In genomic region chr21:29704719-29705118, GRCh38 we compare ENCODE assay signal across 17 cellular contexts.
DNase-seq lines count a peak whose midpoint lies in the region; ATAC-seq and TF ChIP-seq lines count a peak whose summit lies in the region.
"Had no signal": no experiment of that assay in that cellular context is flagged by ENCODE, and none has a peak within 500 bp of the region (broad histone marks: within the 10 kb centered on the region; RNA-seq: fewer than 3 reads in every experiment).

No MANE protein-coding gene starts in this region.

- no peaks in the 10 kb centered on the region for H3K36me3 Mint-ChIP-seq in MCF 10A (ENCODE audit: insufficient read depth, unreplicated experiment)

- POLR2A ChIA-PET in MCF 10A (lab: Yijun Ruan, JAX): interaction anchor here (0.7 kb wide), 1 partner anchor 760 kb away, joined by 3 read pairs; no protein-coding TSS in a partner anchor

- peaks cover 7% of the 10 kb centered on the region for H3K4me1 Mint-ChIP-seq in MCF 10A (ENCODE audit: insufficient read depth, unreplicated experiment)

- no peak for TF ChIP-seq POLR2A in thyroid gland (IDR thresholded peaks at IDR 0.05)

- H3K9me3 Mint-ChIP-seq in MCF 10A (ENCODE audit: unreplicated experiment): no peaks in the 10 kb centered on the region

- H3K9me3 ChIP-seq in mammary epithelial cell (replicated peaks; ENCODE audit: insufficient read depth, low read length): no peaks in the 10 kb centered on the region
- no peaks in the 10 kb centered on the region for H3K9me3 ChIP-seq in thyroid gland
- H3K9me3 ChIP-seq: SJCRH30 had no signal

- CTCF ChIA-PET in MCF 10A (lab: Yijun Ruan, JAX) (no interaction called here), mammary epithelial cell (lab: Charles Lee; ENCODE audit: low non-redundant PET) (no interaction called here)

- DNase-seq in MCF 10A (ENCODE audit: unreplicated experiment) (peak; percentile 46), mammary epithelial cell (no peak), cardiac fibroblast (ENCODE audit: low read depth in 2 of 2) (peak; percentile 28 to 76), fibroblast of the aortic adventitia (ENCODE audit: low read depth) (peak; percentile 80), thyroid gland (no peak), mesenteric fat pad (ENCODE audit: low spot score) (no peak)
- DNase-seq: Karpas-422, NCI-H187 treated with DMSO at 0.1 percent for 48 hours, NCI-H2171 treated with DMSO at 0.1 percent for 48 hours, NCI-H748 treated with DMSO at 0.1 percent for 48 hours, PC-3, SJCRH30 had no signal

- no peaks in the 10 kb centered on the region for H3K27me3 Mint-ChIP-seq in MCF 10A (ENCODE audit: insufficient read depth, unreplicated experiment)

- no peaks in the 10 kb centered on the region for H3K79me2 ChIP-seq in mammary epithelial cell (ENCODE audit: insufficient read depth, low read length)

- H3K4me1 ChIP-seq in mammary epithelial cell (ENCODE audit: insufficient read depth, low read length): no peaks in the 10 kb centered on the region
- H3K4me1 ChIP-seq in thyroid gland: no peaks in the 10 kb centered on the region
- H3K4me1 ChIP-seq: SJCRH30 had no signal

- no peaks in the 10 kb centered on the region for H3K27me3 ChIP-seq in mammary epithelial cell (ENCODE audit: insufficient read depth, low read length)
- H3K27me3 ChIP-seq in thyroid gland: no peaks in the 10 kb centered on the region
- H3K27me3 ChIP-seq: SJCRH30 had no signal

- H4K20me1 ChIP-seq in mammary epithelial cell (ENCODE audit: insufficient read depth, low read length): no peaks in the 10 kb centered on the region

- dilution Hi-C loops in mammary epithelial cell (cut with HindIII; ENCODE audit: low sequenced_read_pairs): no loop called here

- H3K9ac ChIP-seq in mammary epithelial cell (ENCODE audit: insufficient read depth, low read length): no peak overlapping the region

- intact Hi-C loops in MCF 10A (cut with micrococcal nuclease): no loop called here
- intact Hi-C loops in mammary epithelial cell (cut with micrococcal nuclease): no loop called here
- intact Hi-C loops in thyroid gland (cut with DNase I): no loop called here

- no peak overlapping the region for H3K27ac ChIP-seq in mammary epithelial cell (ENCODE audit: insufficient read depth, low read depth, low read length)
- H3K27ac ChIP-seq in thyroid gland: no peak overlapping the region
- H3K27ac ChIP-seq: 22Rv1, C4-2B, RWPE1, SJCRH30 had no signal

- H3K4me3 ChIP-seq in mammary epithelial cell (replicated peaks in 1 of 3; ENCODE audit: insufficient read depth in 1 of 3, low read depth in 2 of 3, low read length in 3 of 3) (no peak overlapping the region), cardiac fibroblast (replicated peaks in 1 of 2; ENCODE audit: low read depth in 2 of 2, low read length in 2 of 2) (no peak overlapping the region), fibroblast of the aortic adventitia (ENCODE audit: low read depth, low read length) (no peak overlapping the region), thyroid gland (replicated peaks in 1 of 3) (no peak overlapping the region)
- H3K4me3 ChIP-seq: SJCRH30 had no signal

- ATAC-seq in GM18858 (IDR thresholded peaks at IDR 0.05; ENCODE audit: unreplicated experiment) (no peak), GM18520 (IDR thresholded peaks at IDR 0.05; ENCODE audit: unreplicated experiment) (no peak)
- ATAC-seq: PC-3 had no signal

- no peaks in the 10 kb centered on the region for H3K36me3 ChIP-seq in mammary epithelial cell (ENCODE audit: insufficient read depth, low read length)
- H3K36me3 ChIP-seq in thyroid gland: no peaks in the 10 kb centered on the region
- H3K36me3 ChIP-seq: SJCRH30 had no signal

- 11% methylated on average over 1 of the region's 1 CpG for WGBS in mammary epithelial cell (ENCODE audit: low coverage, missing lambda C conversion rate)
- 58 to 63% methylated on average over 1 of the region's 1 CpG for WGBS in thyroid gland, 2 donors

- no peak overlapping the region for H2AFZ ChIP-seq in mammary epithelial cell (ENCODE audit: low read depth, low read length)

- BruUV-seq in MCF 10A (replicated peaks; lab: Mats Ljungman, UMichigan): no TSS peak
- BruUV-seq in mammary epithelial cell (replicated peaks; lab: Mats Ljungman, UMichigan): no TSS peak

- no peak overlapping the region for H3K27ac Mint-ChIP-seq in MCF 10A (ENCODE audit: low read depth, unreplicated experiment)

- no peak overlapping the region for H3K4me2 ChIP-seq in mammary epithelial cell (ENCODE audit: insufficient read depth, low read depth, low read length)

- in situ Hi-C loops in mammary epithelial cell (cut with MboI; ENCODE audit: low sequenced_read_pairs in 2 of 2): no loop called here

- TF ChIP-seq CTCF in MCF 10A (IDR thresholded peaks at IDR 0.05; ENCODE audit: unreplicated experiment): no peak
- no peak for TF ChIP-seq CTCF in mammary epithelial cell (conservative IDR thresholded peaks at IDR 0.05 in 1 of 2, IDR thresholded peaks at IDR 0.05 in 1 of 2; ENCODE audit: extremely low read depth in 1 of 2, insufficient read depth in 1 of 2, low read depth in 1 of 2, low read length in 2 of 2)
- TF ChIP-seq CTCF in cardiac fibroblast (IDR thresholded peaks at IDR 0.05; ENCODE audit: low read depth, low read length): no peak
- TF ChIP-seq CTCF in fibroblast of the aortic adventitia (IDR thresholded peaks at IDR 0.05; ENCODE audit: insufficient read depth, low read length): no peak
- no peak for TF ChIP-seq CTCF in thyroid gland (IDR thresholded peaks at IDR 0.05)

- no peak overlapping the region for H3K4me3 Mint-ChIP-seq in MCF 10A (ENCODE audit: unreplicated experiment)

Comparison
In these comparisons a context has a peak if more than half of its experiments do, and no peak if none do; other contexts are left out.
1. DNase-seq: peak in MCF 10A (single experiment), cardiac fibroblast (2 of 2) and fibroblast of the aortic adventitia (single experiment); none in mammary epithelial cell (single experiment), thyroid gland (0 of 2) and mesenteric fat pad (single experiment).